In the genomic region with DNA sequence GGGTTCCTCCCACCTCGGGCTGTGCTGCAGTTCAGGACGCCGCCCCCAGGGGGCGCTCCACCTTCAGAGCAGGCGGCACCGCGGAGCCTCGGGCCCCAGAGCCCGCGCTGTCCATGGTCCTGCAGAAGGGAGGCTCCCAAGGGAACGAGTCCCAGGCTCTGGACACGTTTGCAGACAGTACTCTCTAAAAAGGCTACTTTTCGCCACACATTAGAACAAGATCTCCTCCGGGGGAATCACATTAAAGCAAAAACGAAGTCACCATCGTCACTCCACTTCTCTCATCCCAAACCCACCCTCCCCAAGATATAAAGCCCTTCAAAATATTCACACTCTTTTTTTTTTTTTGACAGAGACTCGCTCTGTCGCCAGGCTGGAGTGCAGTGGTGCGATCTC, we compare ENCODE assay signal across 1 cellular context.
A peak's percentile ranks its signal among the peaks of the same experiment; 100 is the strongest.
TF ChIP-seq lines count a peak whose summit lies in the region.

No MANE protein-coding gene starts in this region.

TF ChIP-seq in HepG2, 621 proteins besides CTCF, POLR2A, EP300 and RAD21 (continued from another document and continues in another):
- TF ChIP-seq, protein P1, sequence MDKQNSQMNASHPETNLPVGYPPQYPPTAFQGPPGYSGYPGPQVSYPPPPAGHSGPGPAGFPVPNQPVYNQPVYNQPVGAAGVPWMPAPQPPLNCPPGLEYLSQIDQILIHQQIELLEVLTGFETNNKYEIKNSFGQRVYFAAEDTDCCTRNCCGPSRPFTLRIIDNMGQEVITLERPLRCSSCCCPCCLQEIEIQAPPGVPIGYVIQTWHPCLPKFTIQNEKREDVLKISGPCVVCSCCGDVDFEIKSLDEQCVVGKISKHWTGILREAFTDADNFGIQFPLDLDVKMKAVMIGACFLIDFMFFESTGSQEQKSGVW (CRISPR knock-in tag; IDR thresholded peaks at IDR 0.05; ENCODE audit: borderline replicate concordance): peak; percentile 97; the same call in 1 of the 2 replicates
- peak; percentile 98; the same call in 1 of the 2 replicates for TF ChIP-seq ZNF510 (CRISPR knock-in tag; IDR thresholded peaks at IDR 0.05; ENCODE audit: low read depth)
- peak; percentile 93 for TF ChIP-seq TEAD2 (CRISPR knock-in tag; IDR thresholded peaks at IDR 0.05)
- TF ChIP-seq, protein P2, sequence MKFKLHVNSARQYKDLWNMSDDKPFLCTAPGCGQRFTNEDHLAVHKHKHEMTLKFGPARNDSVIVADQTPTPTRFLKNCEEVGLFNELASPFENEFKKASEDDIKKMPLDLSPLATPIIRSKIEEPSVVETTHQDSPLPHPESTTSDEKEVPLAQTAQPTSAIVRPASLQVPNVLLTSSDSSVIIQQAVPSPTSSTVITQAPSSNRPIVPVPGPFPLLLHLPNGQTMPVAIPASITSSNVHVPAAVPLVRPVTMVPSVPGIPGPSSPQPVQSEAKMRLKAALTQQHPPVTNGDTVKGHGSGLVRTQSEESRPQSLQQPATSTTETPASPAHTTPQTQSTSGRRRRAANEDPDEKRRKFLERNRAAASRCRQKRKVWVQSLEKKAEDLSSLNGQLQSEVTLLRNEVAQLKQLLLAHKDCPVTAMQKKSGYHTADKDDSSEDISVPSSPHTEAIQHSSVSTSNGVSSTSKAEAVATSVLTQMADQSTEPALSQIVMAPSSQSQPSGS (CRISPR knock-in tag; IDR thresholded peaks at IDR 0.05): peak; percentile 95
- peak; percentile 95; the same call in 1 of the 2 replicates for TF ChIP-seq SALL2 (CRISPR knock-in tag; IDR thresholded peaks at IDR 0.05)
- no peak for TF ChIP-seq TCF12 (IDR thresholded peaks at IDR 0.05)
- no peak; the same call in 1 of the 2 replicates for TF ChIP-seq TCF12 (CRISPR knock-in tag; IDR thresholded peaks at IDR 0.05)
- no peak for TF ChIP-seq SP1 (IDR thresholded peaks at IDR 0.05)
- peak; percentile 61; the same call in 1 of the 2 replicates for TF ChIP-seq SP1 (CRISPR knock-in tag; IDR thresholded peaks at IDR 0.05)
- TF ChIP-seq HNRNPL (IDR thresholded peaks at IDR 0.05; ENCODE audit: low read depth, low read length): 0 out of 2 replicates have a peak, but pooled peaks have one; percentile 24
- TF ChIP-seq ZNF329 (CRISPR knock-in tag; IDR thresholded peaks at IDR 0.05; ENCODE audit: low read depth): peak; percentile 90
- TF ChIP-seq FOSL2 (CRISPR knock-in tag; IDR thresholded peaks at IDR 0.05): peak; percentile 77
- 0 out of 2 replicates have a peak, but pooled peaks have one; percentile 34 for TF ChIP-seq PHF21A (CRISPR knock-in tag; IDR thresholded peaks at IDR 0.05)
- TF ChIP-seq, protein P3, sequence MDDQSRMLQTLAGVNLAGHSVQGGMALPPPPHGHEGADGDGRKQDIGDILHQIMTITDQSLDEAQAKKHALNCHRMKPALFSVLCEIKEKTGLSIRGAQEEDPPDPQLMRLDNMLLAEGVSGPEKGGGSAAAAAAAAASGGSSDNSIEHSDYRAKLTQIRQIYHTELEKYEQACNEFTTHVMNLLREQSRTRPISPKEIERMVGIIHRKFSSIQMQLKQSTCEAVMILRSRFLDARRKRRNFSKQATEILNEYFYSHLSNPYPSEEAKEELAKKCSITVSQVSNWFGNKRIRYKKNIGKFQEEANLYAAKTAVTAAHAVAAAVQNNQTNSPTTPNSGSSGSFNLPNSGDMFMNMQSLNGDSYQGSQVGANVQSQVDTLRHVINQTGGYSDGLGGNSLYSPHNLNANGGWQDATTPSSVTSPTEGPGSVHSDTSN (CRISPR knock-in tag; IDR thresholded peaks at IDR 0.05; ENCODE audit: borderline replicate concordance): peak; percentile 97
- TF ChIP-seq TGIF2 (CRISPR knock-in tag; IDR thresholded peaks at IDR 0.05): peak; percentile 97
- TF ChIP-seq, protein P4, sequence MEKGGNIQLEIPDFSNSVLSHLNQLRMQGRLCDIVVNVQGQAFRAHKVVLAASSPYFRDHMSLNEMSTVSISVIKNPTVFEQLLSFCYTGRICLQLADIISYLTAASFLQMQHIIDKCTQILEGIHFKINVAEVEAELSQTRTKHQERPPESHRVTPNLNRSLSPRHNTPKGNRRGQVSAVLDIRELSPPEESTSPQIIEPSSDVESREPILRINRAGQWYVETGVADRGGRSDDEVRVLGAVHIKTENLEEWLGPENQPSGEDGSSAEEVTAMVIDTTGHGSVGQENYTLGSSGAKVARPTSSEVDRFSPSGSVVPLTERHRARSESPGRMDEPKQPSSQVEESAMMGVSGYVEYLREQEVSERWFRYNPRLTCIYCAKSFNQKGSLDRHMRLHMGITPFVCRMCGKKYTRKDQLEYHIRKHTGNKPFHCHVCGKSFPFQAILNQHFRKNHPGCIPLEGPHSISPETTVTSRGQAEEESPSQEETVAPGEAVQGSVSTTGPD (CRISPR knock-in tag; IDR thresholded peaks at IDR 0.05): peak; percentile 49; the same call in 1 of the 2 replicates
- TF ChIP-seq, protein P5, sequence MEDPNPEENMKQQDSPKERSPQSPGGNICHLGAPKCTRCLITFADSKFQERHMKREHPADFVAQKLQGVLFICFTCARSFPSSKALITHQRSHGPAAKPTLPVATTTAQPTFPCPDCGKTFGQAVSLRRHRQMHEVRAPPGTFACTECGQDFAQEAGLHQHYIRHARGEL (CRISPR knock-in tag; IDR thresholded peaks at IDR 0.05): no peak
- TF ChIP-seq ZNF780A (CRISPR knock-in tag; IDR thresholded peaks at IDR 0.05): 0 out of 2 replicates have a peak, but pooled peaks have one; percentile 57
- TF ChIP-seq, protein P6, sequence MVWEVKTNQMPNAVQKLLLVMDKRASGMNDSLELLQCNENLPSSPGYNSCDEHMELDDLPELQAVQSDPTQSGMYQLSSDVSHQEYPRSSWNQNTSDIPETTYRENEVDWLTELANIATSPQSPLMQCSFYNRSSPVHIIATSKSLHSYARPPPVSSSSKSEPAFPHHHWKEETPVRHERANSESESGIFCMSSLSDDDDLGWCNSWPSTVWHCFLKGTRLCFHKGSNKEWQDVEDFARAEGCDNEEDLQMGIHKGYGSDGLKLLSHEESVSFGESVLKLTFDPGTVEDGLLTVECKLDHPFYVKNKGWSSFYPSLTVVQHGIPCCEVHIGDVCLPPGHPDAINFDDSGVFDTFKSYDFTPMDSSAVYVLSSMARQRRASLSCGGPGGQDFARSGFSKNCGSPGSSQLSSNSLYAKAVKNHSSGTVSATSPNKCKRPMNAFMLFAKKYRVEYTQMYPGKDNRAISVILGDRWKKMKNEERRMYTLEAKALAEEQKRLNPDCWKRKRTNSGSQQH (CRISPR knock-in tag; IDR thresholded peaks at IDR 0.05; ENCODE audit: low read depth): peak; percentile 98
- TF ChIP-seq, protein P7, sequence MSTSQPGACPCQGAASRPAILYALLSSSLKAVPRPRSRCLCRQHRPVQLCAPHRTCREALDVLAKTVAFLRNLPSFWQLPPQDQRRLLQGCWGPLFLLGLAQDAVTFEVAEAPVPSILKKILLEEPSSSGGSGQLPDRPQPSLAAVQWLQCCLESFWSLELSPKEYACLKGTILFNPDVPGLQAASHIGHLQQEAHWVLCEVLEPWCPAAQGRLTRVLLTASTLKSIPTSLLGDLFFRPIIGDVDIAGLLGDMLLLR (CRISPR knock-in tag; IDR thresholded peaks at IDR 0.05): peak; percentile 95
- 0 out of 2 replicates have a peak, but pooled peaks have one; percentile 63 for TF ChIP-seq ZNF34 (CRISPR knock-in tag; IDR thresholded peaks at IDR 0.05; ENCODE audit: borderline replicate concordance)
- no peak for TF ChIP-seq GATA4 (IDR thresholded peaks at IDR 0.05; ENCODE audit: borderline replicate concordance, low read depth)
- 0 out of 2 replicates have a peak, but pooled peaks have one; percentile 57 for TF ChIP-seq CENPX (CRISPR knock-in tag; IDR thresholded peaks at IDR 0.05)
- no peak for TF ChIP-seq MAFK (conservative IDR thresholded peaks at IDR 0.05 in 1 of 2, IDR thresholded peaks at IDR 0.05 in 1 of 2; ENCODE audit: low read length in 2 of 2)
- TF ChIP-seq, protein P8, sequence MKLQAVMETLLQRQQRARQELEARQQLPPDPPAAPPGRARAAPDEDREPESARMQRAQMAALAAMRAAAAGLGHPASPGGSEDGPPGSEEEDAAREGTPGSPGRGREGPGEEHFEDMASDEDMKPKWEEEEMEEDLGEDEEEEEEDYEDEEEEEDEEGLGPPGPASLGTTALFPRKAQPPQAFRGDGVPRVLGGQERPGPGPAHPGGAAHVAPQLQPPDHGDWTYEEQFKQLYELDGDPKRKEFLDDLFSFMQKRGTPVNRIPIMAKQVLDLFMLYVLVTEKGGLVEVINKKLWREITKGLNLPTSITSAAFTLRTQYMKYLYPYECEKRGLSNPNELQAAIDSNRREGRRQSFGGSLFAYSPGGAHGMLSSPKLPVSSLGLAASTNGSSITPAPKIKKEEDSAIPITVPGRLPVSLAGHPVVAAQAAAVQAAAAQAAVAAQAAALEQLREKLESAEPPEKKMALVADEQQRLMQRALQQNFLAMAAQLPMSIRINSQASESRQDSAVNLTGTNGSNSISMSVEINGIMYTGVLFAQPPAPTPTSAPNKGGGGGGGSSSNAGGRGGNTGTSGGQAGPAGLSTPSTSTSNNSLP (IDR thresholded peaks at IDR 0.05; ENCODE audit: low read depth, low read length): no peak
- TF ChIP-seq, protein P9, sequence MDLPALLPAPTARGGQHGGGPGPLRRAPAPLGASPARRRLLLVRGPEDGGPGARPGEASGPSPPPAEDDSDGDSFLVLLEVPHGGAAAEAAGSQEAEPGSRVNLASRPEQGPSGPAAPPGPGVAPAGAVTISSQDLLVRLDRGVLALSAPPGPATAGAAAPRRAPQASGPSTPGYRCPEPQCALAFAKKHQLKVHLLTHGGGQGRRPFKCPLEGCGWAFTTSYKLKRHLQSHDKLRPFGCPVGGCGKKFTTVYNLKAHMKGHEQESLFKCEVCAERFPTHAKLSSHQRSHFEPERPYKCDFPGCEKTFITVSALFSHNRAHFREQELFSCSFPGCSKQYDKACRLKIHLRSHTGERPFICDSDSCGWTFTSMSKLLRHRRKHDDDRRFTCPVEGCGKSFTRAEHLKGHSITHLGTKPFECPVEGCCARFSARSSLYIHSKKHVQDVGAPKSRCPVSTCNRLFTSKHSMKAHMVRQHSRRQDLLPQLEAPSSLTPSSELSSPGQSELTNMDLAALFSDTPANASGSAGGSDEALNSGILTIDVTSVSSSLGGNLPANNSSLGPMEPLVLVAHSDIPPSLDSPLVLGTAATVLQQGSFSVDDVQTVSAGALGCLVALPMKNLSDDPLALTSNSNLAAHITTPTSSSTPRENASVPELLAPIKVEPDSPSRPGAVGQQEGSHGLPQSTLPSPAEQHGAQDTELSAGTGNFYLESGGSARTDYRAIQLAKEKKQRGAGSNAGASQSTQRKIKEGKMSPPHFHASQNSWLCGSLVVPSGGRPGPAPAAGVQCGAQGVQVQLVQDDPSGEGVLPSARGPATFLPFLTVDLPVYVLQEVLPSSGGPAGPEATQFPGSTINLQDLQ (CRISPR knock-in tag; IDR thresholded peaks at IDR 0.05): peak; percentile 89
- peak; percentile 37; the same call in 1 of the 2 replicates for TF ChIP-seq ZNF652 (CRISPR knock-in tag; IDR thresholded peaks at IDR 0.05; ENCODE audit: borderline replicate concordance, low read depth)
- peak; percentile 85 for TF ChIP-seq THAP11 (CRISPR knock-in tag; IDR thresholded peaks at IDR 0.05)
- TF ChIP-seq ZFAT (CRISPR knock-in tag; conservative IDR thresholded peaks at IDR 0.05): peak; percentile 82; the same call in 1 of the 2 replicates
- no peak for TF ChIP-seq ZNF672 (CRISPR knock-in tag; IDR thresholded peaks at IDR 0.05)
- peak; percentile 60; the same call in 1 of the 2 replicates for TF ChIP-seq ZBTB7A (CRISPR knock-in tag; IDR thresholded peaks at IDR 0.05)
- TF ChIP-seq HMG20A (CRISPR knock-in tag; IDR thresholded peaks at IDR 0.05; ENCODE audit: borderline replicate concordance): peak; percentile 59; the same call in 1 of the 2 replicates
- TF ChIP-seq, protein P10, sequence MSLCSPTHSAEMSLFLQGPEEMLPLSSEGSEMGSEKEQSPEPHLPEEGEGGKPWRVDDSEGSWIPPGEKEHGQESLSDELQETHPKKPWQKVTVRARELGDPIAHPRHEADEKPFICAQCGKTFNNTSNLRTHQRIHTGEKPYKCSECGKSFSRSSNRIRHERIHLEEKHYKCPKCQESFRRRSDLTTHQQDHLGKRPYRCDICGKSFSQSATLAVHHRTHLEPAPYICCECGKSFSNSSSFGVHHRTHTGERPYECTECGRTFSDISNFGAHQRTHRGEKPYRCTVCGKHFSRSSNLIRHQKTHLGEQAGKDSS (CRISPR knock-in tag; IDR thresholded peaks at IDR 0.05; ENCODE audit: borderline replicate concordance, low read depth): peak; percentile 90; the same call in 1 of the 2 replicates
- TF ChIP-seq NFRKB (IDR thresholded peaks at IDR 0.05): no peak
- TF ChIP-seq, protein P11, sequence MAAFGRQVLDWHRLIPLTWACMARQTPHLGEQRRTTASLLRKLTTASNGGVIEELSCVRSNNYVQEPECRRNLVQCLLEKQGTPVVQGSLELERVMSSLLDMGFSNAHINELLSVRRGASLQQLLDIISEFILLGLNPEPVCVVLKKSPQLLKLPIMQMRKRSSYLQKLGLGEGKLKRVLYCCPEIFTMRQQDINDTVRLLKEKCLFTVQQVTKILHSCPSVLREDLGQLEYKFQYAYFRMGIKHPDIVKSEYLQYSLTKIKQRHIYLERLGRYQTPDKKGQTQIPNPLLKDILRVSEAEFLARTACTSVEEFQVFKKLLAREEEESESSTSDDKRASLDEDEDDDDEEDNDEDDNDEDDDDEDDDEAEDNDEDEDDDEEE (CRISPR knock-in tag; IDR thresholded peaks at IDR 0.05): peak; percentile 99
- TF ChIP-seq ZNF20 (CRISPR knock-in tag; IDR thresholded peaks at IDR 0.05): no peak
- TF ChIP-seq ZNF124 (CRISPR knock-in tag; IDR thresholded peaks at IDR 0.05): peak; percentile 99
- TF ChIP-seq, protein P12, sequence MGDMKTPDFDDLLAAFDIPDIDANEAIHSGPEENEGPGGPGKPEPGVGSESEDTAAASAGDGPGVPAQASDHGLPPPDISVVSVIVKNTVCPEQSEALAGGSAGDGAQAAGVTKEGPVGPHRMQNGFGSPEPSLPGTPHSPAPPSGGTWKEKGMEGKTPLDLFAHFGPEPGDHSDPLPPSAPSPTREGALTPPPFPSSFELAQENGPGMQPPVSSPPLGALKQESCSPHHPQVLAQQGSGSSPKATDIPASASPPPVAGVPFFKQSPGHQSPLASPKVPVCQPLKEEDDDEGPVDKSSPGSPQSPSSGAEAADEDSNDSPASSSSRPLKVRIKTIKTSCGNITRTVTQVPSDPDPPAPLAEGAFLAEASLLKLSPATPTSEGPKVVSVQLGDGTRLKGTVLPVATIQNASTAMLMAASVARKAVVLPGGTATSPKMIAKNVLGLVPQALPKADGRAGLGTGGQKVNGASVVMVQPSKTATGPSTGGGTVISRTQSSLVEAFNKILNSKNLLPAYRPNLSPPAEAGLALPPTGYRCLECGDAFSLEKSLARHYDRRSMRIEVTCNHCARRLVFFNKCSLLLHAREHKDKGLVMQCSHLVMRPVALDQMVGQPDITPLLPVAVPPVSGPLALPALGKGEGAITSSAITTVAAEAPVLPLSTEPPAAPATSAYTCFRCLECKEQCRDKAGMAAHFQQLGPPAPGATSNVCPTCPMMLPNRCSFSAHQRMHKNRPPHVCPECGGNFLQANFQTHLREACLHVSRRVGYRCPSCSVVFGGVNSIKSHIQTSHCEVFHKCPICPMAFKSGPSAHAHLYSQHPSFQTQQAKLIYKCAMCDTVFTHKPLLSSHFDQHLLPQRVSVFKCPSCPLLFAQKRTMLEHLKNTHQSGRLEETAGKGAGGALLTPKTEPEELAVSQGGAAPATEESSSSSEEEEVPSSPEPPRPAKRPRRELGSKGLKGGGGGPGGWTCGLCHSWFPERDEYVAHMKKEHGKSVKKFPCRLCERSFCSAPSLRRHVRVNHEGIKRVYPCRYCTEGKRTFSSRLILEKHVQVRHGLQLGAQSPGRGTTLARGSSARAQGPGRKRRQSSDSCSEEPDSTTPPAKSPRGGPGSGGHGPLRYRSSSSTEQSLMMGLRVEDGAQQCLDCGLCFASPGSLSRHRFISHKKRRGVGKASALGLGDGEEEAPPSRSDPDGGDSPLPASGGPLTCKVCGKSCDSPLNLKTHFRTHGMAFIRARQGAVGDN (CRISPR knock-in tag; IDR thresholded peaks at IDR 0.05): peak; percentile 69
- peak; percentile 82 for TF ChIP-seq RARA (CRISPR knock-in tag; IDR thresholded peaks at IDR 0.05)
